ENCODE assay signal across 1 cellular context in the genomic region with DNA sequence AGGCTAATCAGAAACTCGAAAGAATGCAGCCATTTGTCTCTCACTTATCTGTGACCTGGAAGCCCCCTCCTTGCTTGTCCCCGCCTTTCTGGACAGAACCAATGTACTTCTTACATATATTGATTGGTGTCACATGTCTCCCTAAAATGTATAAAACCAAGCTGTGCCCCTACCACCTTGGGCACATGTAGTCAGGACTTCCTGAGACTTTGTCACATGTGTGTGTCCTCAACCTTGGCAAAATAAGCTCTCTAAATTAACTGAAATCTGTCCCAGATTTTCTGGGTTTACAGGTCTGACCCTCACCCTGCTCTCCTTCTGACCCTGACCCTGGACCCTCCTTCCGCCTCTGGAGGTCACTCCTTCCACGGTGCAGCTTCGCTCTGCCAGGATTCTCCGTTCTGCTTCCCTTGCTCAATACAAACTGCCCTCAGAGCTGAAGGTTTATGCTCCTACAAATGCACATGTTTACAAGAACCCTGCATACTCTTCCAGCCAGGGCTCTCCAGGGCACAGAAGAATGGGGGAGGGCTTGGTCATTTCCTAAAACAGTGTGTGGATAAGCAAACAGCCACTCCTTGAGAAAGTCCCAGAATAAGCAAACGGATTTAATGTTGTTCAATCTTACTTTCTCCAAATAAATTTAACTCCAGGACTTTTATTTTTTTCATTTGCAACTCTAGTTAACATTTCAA.
TF ChIP-seq lines count a peak whose summit lies in the region.

No MANE protein-coding gene starts in this region.

TF ChIP-seq in GM23338, 12 proteins besides CTCF, POLR2A, EP300 and RAD21:
- no peak for TF ChIP-seq ETS1 (IDR thresholded peaks at IDR 0.05)
- no peak for TF ChIP-seq STAT1 (IDR thresholded peaks at IDR 0.05; ENCODE audit: unreplicated experiment)
- TF ChIP-seq, protein P1, sequence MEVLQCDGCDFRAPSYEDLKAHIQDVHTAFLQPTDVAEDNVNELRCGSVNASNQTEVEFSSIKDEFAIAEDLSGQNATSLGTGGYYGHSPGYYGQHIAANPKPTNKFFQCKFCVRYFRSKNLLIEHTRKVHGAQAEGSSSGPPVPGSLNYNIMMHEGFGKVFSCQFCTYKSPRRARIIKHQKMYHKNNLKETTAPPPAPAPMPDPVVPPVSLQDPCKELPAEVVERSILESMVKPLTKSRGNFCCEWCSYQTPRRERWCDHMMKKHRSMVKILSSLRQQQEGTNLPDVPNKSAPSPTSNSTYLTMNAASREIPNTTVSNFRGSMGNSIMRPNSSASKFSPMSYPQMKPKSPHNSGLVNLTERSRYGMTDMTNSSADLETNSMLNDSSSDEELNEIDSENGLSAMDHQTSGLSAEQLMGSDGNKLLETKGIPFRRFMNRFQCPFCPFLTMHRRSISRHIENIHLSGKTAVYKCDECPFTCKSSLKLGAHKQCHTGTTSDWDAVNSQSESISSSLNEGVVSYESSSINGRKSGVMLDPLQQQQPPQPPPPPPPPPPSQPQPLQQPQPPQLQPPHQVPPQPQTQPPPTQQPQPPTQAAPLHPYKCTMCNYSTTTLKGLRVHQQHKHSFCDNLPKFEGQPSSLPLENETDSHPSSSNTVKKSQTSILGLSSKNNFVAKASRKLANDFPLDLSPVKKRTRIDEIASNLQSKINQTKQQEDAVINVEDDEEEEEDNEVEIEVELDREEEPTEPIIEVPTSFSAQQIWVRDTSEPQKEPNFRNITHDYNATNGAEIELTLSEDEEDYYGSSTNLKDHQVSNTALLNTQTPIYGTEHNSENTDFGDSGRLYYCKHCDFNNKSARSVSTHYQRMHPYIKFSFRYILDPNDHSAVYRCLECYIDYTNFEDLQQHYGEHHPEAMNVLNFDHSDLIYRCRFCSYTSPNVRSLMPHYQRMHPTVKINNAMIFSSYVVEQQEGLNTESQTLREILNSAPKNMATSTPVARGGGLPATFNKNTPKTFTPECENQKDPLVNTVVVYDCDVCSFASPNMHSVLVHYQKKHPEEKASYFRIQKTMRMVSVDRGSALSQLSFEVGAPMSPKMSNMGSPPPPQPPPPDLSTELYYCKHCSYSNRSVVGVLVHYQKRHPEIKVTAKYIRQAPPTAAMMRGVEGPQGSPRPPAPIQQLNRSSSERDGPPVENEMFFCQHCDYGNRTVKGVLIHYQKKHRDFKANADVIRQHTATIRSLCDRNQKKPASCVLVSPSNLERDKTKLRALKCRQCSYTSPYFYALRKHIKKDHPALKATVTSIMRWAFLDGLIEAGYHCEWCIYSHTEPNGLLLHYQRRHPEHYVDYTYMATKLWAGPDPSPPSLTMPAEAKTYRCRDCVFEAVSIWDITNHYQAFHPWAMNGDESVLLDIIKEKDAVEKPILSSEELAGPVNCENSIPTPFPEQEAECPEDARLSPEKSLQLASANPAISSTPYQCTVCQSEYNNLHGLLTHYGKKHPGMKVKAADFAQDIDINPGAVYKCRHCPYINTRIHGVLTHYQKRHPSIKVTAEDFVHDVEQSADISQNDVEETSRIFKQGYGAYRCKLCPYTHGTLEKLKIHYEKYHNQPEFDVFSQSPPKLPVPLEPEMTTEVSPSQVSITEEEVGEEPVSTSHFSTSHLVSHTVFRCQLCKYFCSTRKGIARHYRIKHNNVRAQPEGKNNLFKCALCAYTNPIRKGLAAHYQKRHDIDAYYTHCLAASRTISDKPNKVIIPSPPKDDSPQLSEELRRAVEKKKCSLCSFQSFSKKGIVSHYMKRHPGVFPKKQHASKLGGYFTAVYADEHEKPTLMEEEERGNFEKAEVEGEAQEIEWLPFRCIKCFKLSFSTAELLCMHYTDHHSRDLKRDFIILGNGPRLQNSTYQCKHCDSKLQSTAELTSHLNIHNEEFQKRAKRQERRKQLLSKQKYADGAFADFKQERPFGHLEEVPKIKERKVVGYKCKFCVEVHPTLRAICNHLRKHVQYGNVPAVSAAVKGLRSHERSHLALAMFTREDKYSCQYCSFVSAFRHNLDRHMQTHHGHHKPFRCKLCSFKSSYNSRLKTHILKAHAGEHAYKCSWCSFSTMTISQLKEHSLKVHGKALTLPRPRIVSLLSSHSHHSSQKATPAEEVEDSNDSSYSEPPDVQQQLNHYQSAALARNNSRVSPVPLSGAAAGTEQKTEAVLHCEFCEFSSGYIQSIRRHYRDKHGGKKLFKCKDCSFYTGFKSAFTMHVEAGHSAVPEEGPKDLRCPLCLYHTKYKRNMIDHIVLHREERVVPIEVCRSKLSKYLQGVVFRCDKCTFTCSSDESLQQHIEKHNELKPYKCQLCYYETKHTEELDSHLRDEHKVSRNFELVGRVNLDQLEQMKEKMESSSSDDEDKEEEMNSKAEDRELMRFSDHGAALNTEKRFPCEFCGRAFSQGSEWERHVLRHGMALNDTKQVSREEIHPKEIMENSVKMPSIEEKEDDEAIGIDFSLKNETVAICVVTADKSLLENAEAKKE (CRISPR knock-in tag; IDR thresholded peaks at IDR 0.05): no peak
- TF ChIP-seq NANOG (IDR thresholded peaks at IDR 0.05; ENCODE audit: borderline replicate concordance): no peak
- TF ChIP-seq ZNF331 (CRISPR knock-in tag; IDR thresholded peaks at IDR 0.05; ENCODE audit: low read depth): no peak
- no peak for TF ChIP-seq JUNB (IDR thresholded peaks at IDR 0.05; ENCODE audit: unreplicated experiment)
- no peak for TF ChIP-seq ZNF114 (CRISPR knock-in tag; IDR thresholded peaks at IDR 0.05)
- TF ChIP-seq POLR2AphosphoS5 (IDR thresholded peaks at IDR 0.05; ENCODE audit: low read depth): no peak
- no peak for TF ChIP-seq CREB1 (CRISPR knock-in tag; IDR thresholded peaks at IDR 0.05; ENCODE audit: low read depth)
- TF ChIP-seq REST (IDR thresholded peaks at IDR 0.05; ENCODE audit: unreplicated experiment): no peak
- TF ChIP-seq EZH2phosphoT487 (IDR thresholded peaks at IDR 0.05; ENCODE audit: unreplicated experiment): no peak
- no peak for TF ChIP-seq EZH2 (IDR thresholded peaks at IDR 0.05; ENCODE audit: low read depth, unreplicated experiment)
